14 cellular contexts compared by ENCODE assay signal in genomic region chr19:43581467-43581866, GRCh38. TPM values are rescaled to one million over a fixed set of nuclear protein-coding genes. Genes with fewer than 3 reads are reported as not detected.
DNase-seq lines count a peak whose midpoint lies in the region; ATAC-seq, FAIRE-seq and TF ChIP-seq lines count a peak whose summit lies in the region.
"Had no signal": no experiment of that assay in that cellular context is flagged by ENCODE, and none has a peak within 500 bp of the region (broad histone marks: within the 10 kb centered on the region; RNA-seq: fewer than 3 reads in every experiment).

No MANE protein-coding gene starts in this region.

- peaks cover 24 to 55% (median 25%) of the 10 kb centered on the region in 3 donors for H3K4me1 Mint-ChIP-seq in CD8-positive, alpha-beta memory T cell

- H3K27ac Mint-ChIP-seq in CD8-positive, alpha-beta memory T cell = peak overlapping the region in 6 of 8 donors; percentile 37 to 84 (median 61)

- no peak overlapping the region for H2BK12ac ChIP-seq in H1 (ENCODE audit: low read depth, low read length)

- TF ChIP-seq EP300 in H1 (IDR thresholded peaks at IDR 0.05; ENCODE audit: borderline replicate concordance in 1 of 2, low read depth in 2 of 2, low read length in 2 of 2) = no peak

- no peak for TF ChIP-seq RAD21 in H1 (IDR thresholded peaks at IDR 0.05 in 1 of 2, conservative IDR thresholded peaks at IDR 0.05 in 1 of 2; ENCODE audit: low read depth in 2 of 2, low read length in 2 of 2)

- no peak overlapping the region for H2BK120ac ChIP-seq in H1 (replicated peaks; ENCODE audit: low read depth, low read length)

- H3K79me2 ChIP-seq in H1 (ENCODE audit: control insufficient read depth in 1 of 2, insufficient read depth in 2 of 2, low read length in 2 of 2) (no peaks in the 10 kb centered on the region), osteoblast (ENCODE audit: insufficient read depth, low read length) (peaks cover 5% of the 10 kb centered on the region)

- H3K14ac ChIP-seq in H1 (ENCODE audit: insufficient read length) = no peak overlapping the region

- H2AFZ ChIP-seq in H1 (ENCODE audit: low read length) (0 out of 2 replicates have a peak overlapping the region, but pooled peaks have one; percentile 23), osteoblast (ENCODE audit: low read length) (no peak overlapping the region)

- H3K27ac ChIP-seq in CD8-positive, alpha-beta memory T cell (ENCODE audit: low read depth, low read length) = no peak overlapping the region
- H3K27ac ChIP-seq in H1 (ENCODE audit: low read depth, low read length) = no peak overlapping the region
- no peak overlapping the region for H3K27ac ChIP-seq in osteoblast (ENCODE audit: low read depth, low read length)

- H3K36me3 ChIP-seq in CD8-positive, alpha-beta memory T cell (ENCODE audit: insufficient read depth, low read length) = no peaks in the 10 kb centered on the region
- H3K36me3 ChIP-seq in H1 (ENCODE audit: control insufficient read depth in 2 of 4, insufficient read depth in 4 of 4, low read length in 3 of 4) = peaks cover 0 to under 1% (median 0%) of the 10 kb centered on the region in 4 experiments; a peak in 2 of 8 replicates
- no peaks in the 10 kb centered on the region for H3K36me3 ChIP-seq in osteoblast (ENCODE audit: insufficient read depth, low read length)

- no peak overlapping the region for H4K91ac ChIP-seq in H1 (replicated peaks; ENCODE audit: insufficient read length, low read length)

- H3K4ac ChIP-seq in H1 (replicated peaks; ENCODE audit: insufficient read length, low read depth, low read length) = no peak overlapping the region

- no peak for ATAC-seq in GM19463 (IDR thresholded peaks at IDR 0.05; ENCODE audit: unreplicated experiment)

- 82% methylated on average over 7 of the region's 7 CpGs; no CpG with 5 or more reads in 1 of the 2 experiments for WGBS in H1 (ENCODE audit: extremely low coverage in 1 of 2, insufficient coverage in 1 of 2, insufficient read length in 1 of 2, insufficient replicate concordance in 2 of 2, low coverage in 1 of 2, low lambda C conversion rate in 2 of 2, missing lambda C conversion rate in 1 of 2), 2 experiments

- peaks cover 0 to 11% (median 3%) of the 10 kb centered on the region in 3 donors for H3K36me3 Mint-ChIP-seq in CD8-positive, alpha-beta memory T cell

- no peaks in the 10 kb centered on the region for H3K9me3 Mint-ChIP-seq in CD8-positive, alpha-beta memory T cell

- H2BK15ac ChIP-seq in H1 (ENCODE audit: low read length) = 0 out of 2 replicates have a peak overlapping the region, but pooled peaks have one; percentile 48

- H3K56ac ChIP-seq in H1 (replicated peaks; ENCODE audit: insufficient read length, low read depth, low read length) = no peak overlapping the region

- H2BK20ac ChIP-seq in H1 (ENCODE audit: low read length) = no peak overlapping the region

- H3K4me3 ChIP-seq in CD8-positive, alpha-beta memory T cell (ENCODE audit: low read length) = no peak overlapping the region
- peak overlapping the region; percentile 66 for H3K4me3 ChIP-seq in Jurkat, Clone E6-1 (ENCODE audit: low read length)
- peak overlapping the region in 1 of 4 experiments; percentile 89; a peak in 2 of 8 replicates for H3K4me3 ChIP-seq in H1 (ENCODE audit: extremely low read depth in 1 of 4, insufficient read depth in 2 of 4, low read depth in 3 of 4, low read length in 4 of 4)
- peak overlapping the region; percentile 28 for H3K4me3 ChIP-seq in osteoblast (ENCODE audit: insufficient read depth, low read length)

- H4K8ac ChIP-seq in H1 (ENCODE audit: extremely low read depth, insufficient read depth, low read length) = no peak overlapping the region

- no peak for FAIRE-seq in H1 (lab: Jason Lieb, UNC)
- no peak for FAIRE-seq in GM12891 (lab: Jason Lieb, UNC)
- FAIRE-seq: colon had no signal

- H2BK5ac ChIP-seq in H1 (ENCODE audit: low read depth, low read length) = peak overlapping the region; percentile 83; the same call in 1 of the 2 replicates

- H3K9ac ChIP-seq in H1 (replicated peaks in 1 of 4; ENCODE audit: extremely low read depth in 1 of 4, low read depth in 3 of 4, low read length in 3 of 4) = no peak overlapping the region; a peak in 1 of 7 replicates

- H3K27me3 Mint-ChIP-seq in CD8-positive, alpha-beta memory T cell = no peaks in the 10 kb centered on the region

- CTCF ChIA-PET in CD8-positive, alpha-beta memory T cell (lab: Charles Lee) = interaction anchor here (0.9 to 3.2 kb wide), 2 partner anchors 13 to 26 kb away, joined by 3 to 14 read pairs; no protein-coding TSS in a partner anchor
- CTCF ChIA-PET in H1 (lab: Charles Lee; ENCODE audit: partially characterized antibody) = interaction anchor here (1.2 to 6.9 kb wide), 3 partner anchors 9 to 26 kb away, joined by 3 to 45 read pairs (median 7); partner anchors contain the start of gene IRGQ

- POLR2A ChIA-PET in CD8-positive, alpha-beta memory T cell (lab: Charles Lee) = no interaction called here
- POLR2A ChIA-PET in H1 (lab: Charles Lee; ENCODE audit: partially characterized antibody) = interaction anchor here (0.7 to 3.6 kb wide), 6 partner anchors 8 to 53 kb away, joined by 4 to 22 read pairs (median 8); partner anchors contain the start of gene ZNF575

- H3K79me1 ChIP-seq in H1 (ENCODE audit: low read depth, low read length) = peaks cover 5% of the 10 kb centered on the region; the same call in 1 of the 2 replicates

- no peaks in the 10 kb centered on the region for H3K27me3 ChIP-seq in CD8-positive, alpha-beta memory T cell (ENCODE audit: insufficient read depth, low read length, poor library complexity, severe bottlenecking)
- H3K27me3 ChIP-seq in H1 (replicated peaks in 1 of 4; ENCODE audit: control insufficient read depth in 3 of 4, extremely low read depth in 1 of 4, insufficient read depth in 3 of 4, low read length in 3 of 4) (no peaks in the 10 kb centered on the region), osteoblast (ENCODE audit: insufficient read depth, low read length) (no peaks in the 10 kb centered on the region)

- peak overlapping the region in 6 of 7 donors; percentile 5 to 84 (median 28) for H3K4me3 Mint-ChIP-seq in CD8-positive, alpha-beta memory T cell

- peaks cover 0 to 4% of the 10 kb centered on the region in 2 experiments for H4K20me1 ChIP-seq in H1 (replicated peaks in 1 of 2; ENCODE audit: control insufficient read depth in 1 of 2, insufficient read depth in 2 of 2, low read length in 2 of 2)
- peaks cover 3% of the 10 kb centered on the region for H4K20me1 ChIP-seq in osteoblast (ENCODE audit: insufficient read depth, low read length)

- no peak for DNase-seq in CD8-positive, alpha-beta memory T cell
- DNase-seq in Jurkat, Clone E6-1 (ENCODE audit: low read depth, low spot score) = no peak
- no peak for DNase-seq in H1 (ENCODE audit: low read depth in 1 of 2, low spot score in 2 of 2)
- peak; percentile 49 for DNase-seq in osteoblast (ENCODE audit: insufficient read length, low spot score, missing footprints)
- DNase-seq in SK-N-DZ (ENCODE audit: low spot score) = no peak
- no peak for DNase-seq in stimulated activated naive CD4-positive, alpha-beta T cell treated with Interleukin-2 at 50 U/mL for 16 hours (lab: John Stamatoyannopoulos, UW)
- no peak for DNase-seq in GM12891 (ENCODE audit: insufficient read length, low spot score)
- DNase-seq: activated T-cell treated with anti-CD3 and anti-CD28 coated beads, Interleukin-2, amount 50 U/mL, for 48 hours; COR-L47; NCI-H1092 treated with DMSO at 0.1 percent for 48 hours; stimulated activated CD8-positive, alpha-beta memory T cell treated with anti-CD3 and anti-CD28 coated beads, Interleukin-4, amount 100 ng/mL, for 48 hours; T1000 had no signal

- peak overlapping the region; percentile 64 to 98 for H3K4me2 ChIP-seq in H1 (ENCODE audit: insufficient read depth in 1 of 2, low read depth in 2 of 2, low read length in 2 of 2)
- peak overlapping the region; percentile 74 for H3K4me2 ChIP-seq in osteoblast (ENCODE audit: insufficient read depth, low read length)

- H3K4me1 ChIP-seq in CD8-positive, alpha-beta memory T cell (ENCODE audit: insufficient read depth, low read length) = peaks cover 11% of the 10 kb centered on the region
- peaks cover 0 to 11% (median 5%) of the 10 kb centered on the region in 4 experiments; a peak in 6 of 7 replicates for H3K4me1 ChIP-seq in H1 (replicated peaks in 1 of 4; ENCODE audit: control insufficient read depth in 3 of 4, insufficient read depth in 4 of 4, low read length in 3 of 4)
- H3K4me1 ChIP-seq in osteoblast (ENCODE audit: insufficient read depth, low read length) = no peaks in the 10 kb centered on the region

- no peak overlapping the region for H4K5ac ChIP-seq in H1 (ENCODE audit: insufficient read length, low read depth, low read length)

- 0 out of 2 replicates have a peak overlapping the region, but pooled peaks have one; percentile 67 for H2AK5ac ChIP-seq in H1 (ENCODE audit: low read depth, low read length)

- TF ChIP-seq CTCF in H1 (IDR thresholded peaks at IDR 0.05; ENCODE audit: control extremely low read depth in 1 of 3, insufficient read depth in 1 of 3, low read depth in 1 of 3, low read length in 3 of 3) (no peak), osteoblast (IDR thresholded peaks at IDR 0.05; ENCODE audit: extremely low read depth, low read depth, low read length) (no peak)

- H3K23ac ChIP-seq in H1 (ENCODE audit: insufficient read length) = no peak overlapping the region

- no peaks in the 10 kb centered on the region for H3K9me3 ChIP-seq in CD8-positive, alpha-beta memory T cell (ENCODE audit: low read length)
- H3K9me3 ChIP-seq in H1 (ENCODE audit: insufficient read depth in 2 of 2, low read depth in 1 of 2, low read length in 1 of 2) = no peaks in the 10 kb centered on the region
- H3K9me3 ChIP-seq in osteoblast (ENCODE audit: low read depth, low read length) = no peaks in the 10 kb centered on the region

- TF ChIP-seq POLR2A in H1 (IDR thresholded peaks at IDR 0.05; ENCODE audit: control extremely low read depth in 1 of 2, low read depth in 2 of 2, low read length in 2 of 2) (no peak), GM12891 (IDR thresholded peaks at IDR 0.05; ENCODE audit: low read depth, low read length) (no peak)

- peaks cover 16% of the 10 kb centered on the region for H3K23me2 ChIP-seq in H1 (ENCODE audit: low read depth, low read length)

- H3K18ac ChIP-seq in H1 (ENCODE audit: extremely low read depth, low read length) = no peak overlapping the region

RNA-seq across cellular contexts. Expression of gene PINLYP, which starts 5.9 kb away (rescaled TPM):
- 10 to 100 TPM in 1 of 2 experiments, 1 to 10 TPM in 1; 9.9 to 13.8 TPM for total RNA-seq in CD8-positive, alpha-beta memory T cell
- polyA plus RNA-seq in CD8-positive, alpha-beta memory T cell = 1.3 TPM
- not detected for polyA plus RNA-seq in Jurkat, Clone E6-1 (2012; ENCODE audit: insufficient read depth, insufficient read length)
- 7.5 and 9.2 TPM in 2 replicates for total RNA-seq in H1 (2021; fragmentation: NEBNext Ultra II Directional; extraction: Animal tissue kit (Norgen Biotek cat#: 25700))
- polyA plus RNA-seq in H1 (2011; rRNA removed) = 27.1 and 31.3 TPM in 2 replicates
- 28.1 TPM for polyA plus RNA-seq in H1 (2011; cell fraction: cytosol; rRNA removed)
- 20.9 TPM for polyA plus RNA-seq in H1 (2011; cell fraction: nucleus; rRNA removed)
- 20.5 to 24.4 TPM (median 22.4 TPM) in 4 replicates for polyA plus RNA-seq in H1 (2012, experiment 1 of 2)
- 41.5 TPM for polyA plus RNA-seq in H1 (2012, experiment 2 of 2)
- 7.1 TPM for polyA plus RNA-seq in H1 (2013, experiment 1 of 2)
- 7.6 TPM for polyA plus RNA-seq in H1 (2013, experiment 2 of 2)
- polyA minus RNA-seq in H1 (2011; rRNA and poly(A)+ RNA removed) = 11.0 and 16.5 TPM in 2 replicates
- 2.3 TPM for polyA minus RNA-seq in H1 (2011; cell fraction: cytosol; rRNA and poly(A)+ RNA removed)
- 5.3 TPM for polyA minus RNA-seq in H1 (2011; cell fraction: nucleus; rRNA and poly(A)+ RNA removed)
- 0.72 and 2.9 TPM in 2 replicates for total RNA-seq in osteoblast
- 1.5 and 6.9 TPM in 2 replicates for polyA plus RNA-seq in SK-N-DZ (2014; cell fraction: cytosol; rRNA removed)
- 3.0 and 4.9 TPM in 2 replicates for polyA plus RNA-seq in SK-N-DZ (2014; cell fraction: nucleus; rRNA removed)
- polyA plus RNA-seq in GM12891 (2012; ENCODE audit: low read depth, missing spikeins) = 12.7 TPM

RNA-seq across cellular contexts. Expression of gene XRCC1, which starts 6.1 kb away (rescaled TPM):
- total RNA-seq in CD8-positive, alpha-beta memory T cell = 10 to 100 TPM; 37.0 to 37.2 TPM
- polyA plus RNA-seq in CD8-positive, alpha-beta memory T cell = 31.4 TPM
- polyA plus RNA-seq in Jurkat, Clone E6-1 (2012; ENCODE audit: insufficient read depth, insufficient read length) = 89.6 TPM
- 42.5 and 48.5 TPM in 2 replicates for total RNA-seq in H1 (2021; fragmentation: NEBNext Ultra II Directional; extraction: Animal tissue kit (Norgen Biotek cat#: 25700))
- 44.4 and 57.9 TPM in 2 replicates for polyA plus RNA-seq in H1 (2011; rRNA removed)
- 67.6 TPM for polyA plus RNA-seq in H1 (2011; cell fraction: cytosol; rRNA removed)
- polyA plus RNA-seq in H1 (2011; cell fraction: nucleus; rRNA removed) = 57.1 TPM
- polyA plus RNA-seq in H1 (2012, experiment 1 of 2) = 42.3 to 62.5 TPM (median 56.6 TPM) in 4 replicates
- 33.9 TPM for polyA plus RNA-seq in H1 (2012, experiment 2 of 2)
- polyA plus RNA-seq in H1 (2013, experiment 1 of 2) = 25.9 TPM
- polyA plus RNA-seq in H1 (2013, experiment 2 of 2) = 24.4 TPM
- polyA minus RNA-seq in H1 (2011; rRNA and poly(A)+ RNA removed) = 37.1 and 50.1 TPM in 2 replicates
- polyA minus RNA-seq in H1 (2011; cell fraction: cytosol; rRNA and poly(A)+ RNA removed) = 37.6 TPM
- 43.9 TPM for polyA minus RNA-seq in H1 (2011; cell fraction: nucleus; rRNA and poly(A)+ RNA removed)
- total RNA-seq in osteoblast = 21.4 and 22.7 TPM in 2 replicates
- 80.9 and 94.0 TPM in 2 replicates for polyA plus RNA-seq in SK-N-DZ (2014; cell fraction: cytosol; rRNA removed)
- polyA plus RNA-seq in SK-N-DZ (2014; cell fraction: nucleus; rRNA removed) = 33.0 and 42.7 TPM in 2 replicates
- polyA plus RNA-seq in GM12891 (2012; ENCODE audit: low read depth, missing spikeins) = 27.6 TPM

RNA-seq across cellular contexts. Expression of gene IRGQ, which starts 14.5 kb away (rescaled TPM):
- total RNA-seq in CD8-positive, alpha-beta memory T cell = 10 to 100 TPM; 25.4 to 30.2 TPM
- polyA plus RNA-seq in CD8-positive, alpha-beta memory T cell = 2.2 TPM
- 3.4 TPM for polyA plus RNA-seq in Jurkat, Clone E6-1 (2012; ENCODE audit: insufficient read depth, insufficient read length)
- 39.9 and 42.9 TPM in 2 replicates for total RNA-seq in H1 (2021; fragmentation: NEBNext Ultra II Directional; extraction: Animal tissue kit (Norgen Biotek cat#: 25700))
- polyA plus RNA-seq in H1 (2011; rRNA removed) = 10.5 and 16.0 TPM in 2 replicates
- 12.3 TPM for polyA plus RNA-seq in H1 (2011; cell fraction: cytosol; rRNA removed)
- 10.5 TPM for polyA plus RNA-seq in H1 (2011; cell fraction: nucleus; rRNA removed)
- 10.0 to 13.4 TPM (median 10.7 TPM) in 4 replicates for polyA plus RNA-seq in H1 (2012, experiment 1 of 2)
- 10.2 TPM for polyA plus RNA-seq in H1 (2012, experiment 2 of 2)
- polyA plus RNA-seq in H1 (2013, experiment 1 of 2) = 10.4 TPM
- polyA plus RNA-seq in H1 (2013, experiment 2 of 2) = 10.1 TPM
- 26.8 and 27.9 TPM in 2 replicates for polyA minus RNA-seq in H1 (2011; rRNA and poly(A)+ RNA removed)
- polyA minus RNA-seq in H1 (2011; cell fraction: cytosol; rRNA and poly(A)+ RNA removed) = 15.3 TPM
- 9.8 TPM for polyA minus RNA-seq in H1 (2011; cell fraction: nucleus; rRNA and poly(A)+ RNA removed)
- 18.9 and 23.2 TPM in 2 replicates for total RNA-seq in osteoblast
- polyA plus RNA-seq in SK-N-DZ (2014; cell fraction: cytosol; rRNA removed) = 38.8 and 45.2 TPM in 2 replicates
- 16.0 and 30.0 TPM in 2 replicates for polyA plus RNA-seq in SK-N-DZ (2014; cell fraction: nucleus; rRNA removed)
- 2.5 TPM for polyA plus RNA-seq in GM12891 (2012; ENCODE audit: low read depth, missing spikeins)

RNA-seq across cellular contexts. Expression of gene ZNF576, which starts 14.9 kb away (rescaled TPM):
- total RNA-seq in CD8-positive, alpha-beta memory T cell = 10 to 100 TPM; 19.5 to 20.9 TPM
- 9.3 TPM for polyA plus RNA-seq in CD8-positive, alpha-beta memory T cell
- polyA plus RNA-seq in Jurkat, Clone E6-1 (2012; ENCODE audit: insufficient read depth, insufficient read length) = 18.1 TPM
- 13.6 and 14.7 TPM in 2 replicates for total RNA-seq in H1 (2021; fragmentation: NEBNext Ultra II Directional; extraction: Animal tissue kit (Norgen Biotek cat#: 25700))
- polyA plus RNA-seq in H1 (2011; rRNA removed) = 32.4 and 35.9 TPM in 2 replicates
- 22.3 TPM for polyA plus RNA-seq in H1 (2011; cell fraction: cytosol; rRNA removed)
- polyA plus RNA-seq in H1 (2011; cell fraction: nucleus; rRNA removed) = 19.5 TPM
- 11.7 to 16.0 TPM (median 13.6 TPM) in 4 replicates for polyA plus RNA-seq in H1 (2012, experiment 1 of 2)
- polyA plus RNA-seq in H1 (2012, experiment 2 of 2) = 18.5 TPM
- polyA plus RNA-seq in H1 (2013, experiment 1 of 2) = 17.0 TPM
- polyA plus RNA-seq in H1 (2013, experiment 2 of 2) = 17.1 TPM
- 10.6 and 11.2 TPM in 2 replicates for polyA minus RNA-seq in H1 (2011; rRNA and poly(A)+ RNA removed)
- polyA minus RNA-seq in H1 (2011; cell fraction: cytosol; rRNA and poly(A)+ RNA removed) = 4.4 TPM
- polyA minus RNA-seq in H1 (2011; cell fraction: nucleus; rRNA and poly(A)+ RNA removed) = 11.5 TPM
- 7.4 and 9.4 TPM in 2 replicates for total RNA-seq in osteoblast
- polyA plus RNA-seq in SK-N-DZ (2014; cell fraction: cytosol; rRNA removed) = 18.7 and 19.9 TPM in 2 replicates
- polyA plus RNA-seq in SK-N-DZ (2014; cell fraction: nucleus; rRNA removed) = 5.5 and 12.1 TPM in 2 replicates
- polyA plus RNA-seq in GM12891 (2012; ENCODE audit: low read depth, missing spikeins) = 6.5 TPM

RNA-seq across cellular contexts. Expression of gene SRRM5, which starts 30.4 kb away (rescaled TPM):
- under 1 TPM; 0.24 to 0.58 TPM for total RNA-seq in CD8-positive, alpha-beta memory T cell
- 0.26 TPM for polyA plus RNA-seq in CD8-positive, alpha-beta memory T cell
- 0.57 TPM for polyA plus RNA-seq in Jurkat, Clone E6-1 (2012; ENCODE audit: insufficient read depth, insufficient read length)
- total RNA-seq in H1 (2021; fragmentation: NEBNext Ultra II Directional; extraction: Animal tissue kit (Norgen Biotek cat#: 25700)) = 0.11 and 0.25 TPM in 2 replicates
- 0.06 and 0.16 TPM in 2 replicates for polyA plus RNA-seq in H1 (2011; rRNA removed)
- 0.25 TPM for polyA plus RNA-seq in H1 (2011; cell fraction: cytosol; rRNA removed)
- polyA plus RNA-seq in H1 (2011; cell fraction: nucleus; rRNA removed) = 0.51 TPM
- polyA plus RNA-seq in H1 (2012, experiment 1 of 2) = 0.28 to 0.32 TPM (median 0.29 TPM) in 4 replicates
- polyA plus RNA-seq in H1 (2012, experiment 2 of 2) = 0.07 TPM
- 0.22 TPM for polyA plus RNA-seq in H1 (2013, experiment 1 of 2)
- 0.24 TPM for polyA plus RNA-seq in H1 (2013, experiment 2 of 2)
- polyA minus RNA-seq in H1 (2011; rRNA and poly(A)+ RNA removed) = 0.07 and 0.28 TPM in 2 replicates
- polyA minus RNA-seq in H1 (2011; cell fraction: cytosol; rRNA and poly(A)+ RNA removed) = not detected
- polyA minus RNA-seq in H1 (2011; cell fraction: nucleus; rRNA and poly(A)+ RNA removed) = not detected
- under 0.01 TPM in 1 of 2 replicates, not detected in the other for total RNA-seq in osteoblast
- polyA plus RNA-seq in SK-N-DZ (2014; cell fraction: cytosol; rRNA removed) = 0.36 TPM in 1 of 2 replicates, not detected in the other
- polyA plus RNA-seq in SK-N-DZ (2014; cell fraction: nucleus; rRNA removed) = 0.67 and 1.2 TPM in 2 replicates
- 0.14 TPM for polyA plus RNA-seq in GM12891 (2012; ENCODE audit: low read depth, missing spikeins)
